9 cellular contexts compared by ENCODE assay signal in genomic region chr19:8366961-8367326, GRCh38. TPM values are rescaled to one million over a fixed set of nuclear protein-coding genes. Genes with fewer than 3 reads are reported as not detected.
A peak's percentile ranks its signal among the peaks of the same experiment; 100 is the strongest.
DNase-seq lines count a peak whose midpoint lies in the region; ATAC-seq and TF ChIP-seq lines count a peak whose summit lies in the region.
"Had no signal": no experiment of that assay in that cellular context is flagged by ENCODE, and none has a peak within 500 bp of the region (broad histone marks: within the 10 kb centered on the region; RNA-seq: fewer than 3 reads in every experiment).

No MANE protein-coding gene starts in this region.

- peaks cover 2% of the 10 kb centered on the region for H3K79me2 ChIP-seq in parathyroid adenoma

- H3K4me1 ChIP-seq in BLaER1 (peaks cover 46% of the 10 kb centered on the region), parathyroid adenoma (peaks cover 15% of the 10 kb centered on the region), left lung (peaks cover 29 to 60% of the 10 kb centered on the region in 2 donors)

- H3K4me3 ChIP-seq in BLaER1 (no peak overlapping the region), fibroblast of villous mesenchyme (ENCODE audit: low read depth, low read length) (peak overlapping the region; percentile 48), parathyroid adenoma (ENCODE audit: low read depth, low read length) (no peak overlapping the region), left lung (no peak overlapping the region)

- no peak for TF ChIP-seq CTCF in fibroblast of villous mesenchyme (IDR thresholded peaks at IDR 0.05; ENCODE audit: insufficient read depth, low read depth, low read length)
- no peak for TF ChIP-seq CTCF in parathyroid adenoma (IDR thresholded peaks at IDR 0.05)
- TF ChIP-seq CTCF in left lung (IDR thresholded peaks at IDR 0.05): no peak

- DNase-seq in fibroblast of villous mesenchyme (ENCODE audit: low read depth) (peak; percentile 91), left lung (no peak)
- DNase-seq: activated naive CD8-positive, alpha-beta T cell treated with anti-CD3 and anti-CD28 coated beads, Interleukin-2, amount 50 U/mL, for 24 hours had no signal

- peaks cover 30% of the 10 kb centered on the region for H4K20me1 ChIP-seq in BLaER1

- H3K4me2 ChIP-seq in BLaER1: peak overlapping the region; percentile 72
- H3K4me2 ChIP-seq in parathyroid adenoma (ENCODE audit: low read length): peak overlapping the region; percentile 34

- peak overlapping the region; percentile 34 for H2AFZ ChIP-seq in parathyroid adenoma

- peaks cover 73% of the 10 kb centered on the region for H3K36me3 Mint-ChIP-seq in activated T-helper 17 cell treated with anti-CD3 and anti-CD28 coated beads, Interleukin-2, amount 50 U/mL, for 72 hours (ENCODE audit: low read depth)

- no peak overlapping the region for H3K27ac Mint-ChIP-seq in activated T-helper 17 cell treated with anti-CD3 and anti-CD28 coated beads, Interleukin-2, amount 50 U/mL, for 72 hours
- H3K27ac Mint-ChIP-seq: activated naive CD8-positive, alpha-beta T cell treated with anti-CD3 and anti-CD28 coated beads, Interleukin-2, amount 50 U/mL, for 24 hours had no signal

- H3K27me3 ChIP-seq in BLaER1 (peaks cover 62% of the 10 kb centered on the region), parathyroid adenoma (ENCODE audit: control insufficient read depth, insufficient read depth, low read length) (no peaks in the 10 kb centered on the region), left lung (peaks cover 0 to 58% of the 10 kb centered on the region in 2 donors)

- intact Hi-C loops in left lung (cut with DNase I): no loop called here

- peaks cover 15% of the 10 kb centered on the region for H3K4me1 Mint-ChIP-seq in activated T-helper 17 cell treated with anti-CD3 and anti-CD28 coated beads, Interleukin-2, amount 50 U/mL, for 72 hours

- H3K9ac ChIP-seq in BLaER1: no peak overlapping the region
- no peak overlapping the region for H3K9ac ChIP-seq in parathyroid adenoma

- H3K4me3 Mint-ChIP-seq in activated T-helper 17 cell treated with anti-CD3 and anti-CD28 coated beads, Interleukin-2, amount 50 U/mL, for 72 hours: peak overlapping the region; percentile 96
- H3K4me3 Mint-ChIP-seq: activated naive CD8-positive, alpha-beta T cell treated with anti-CD3 and anti-CD28 coated beads, Interleukin-2, amount 50 U/mL, for 24 hours had no signal

- H3K9me3 ChIP-seq in BLaER1 (no peaks in the 10 kb centered on the region), parathyroid adenoma (ENCODE audit: control insufficient read depth, low read length) (no peaks in the 10 kb centered on the region), left lung (no peaks in the 10 kb centered on the region)

- H3K36me3 ChIP-seq in BLaER1 (peaks cover 9% of the 10 kb centered on the region; the same call in 1 of the 2 replicates), parathyroid adenoma (ENCODE audit: control insufficient read depth, insufficient read depth, low read length) (no peaks in the 10 kb centered on the region), left lung (peaks cover 0 to 5% of the 10 kb centered on the region in 2 donors)

- H3K27ac ChIP-seq in BLaER1 (no peak overlapping the region), parathyroid adenoma (peak overlapping the region; percentile 58), left lung (peak overlapping the region in 1 of 2 donors; percentile 41)

- peaks cover 14% of the 10 kb centered on the region for H3K27me3 Mint-ChIP-seq in activated T-helper 17 cell treated with anti-CD3 and anti-CD28 coated beads, Interleukin-2, amount 50 U/mL, for 72 hours

- no peaks in the 10 kb centered on the region for H3K9me3 Mint-ChIP-seq in activated T-helper 17 cell treated with anti-CD3 and anti-CD28 coated beads, Interleukin-2, amount 50 U/mL, for 72 hours
- H3K9me3 Mint-ChIP-seq: activated naive CD8-positive, alpha-beta T cell treated with anti-CD3 and anti-CD28 coated beads, Interleukin-2, amount 50 U/mL, for 24 hours had no signal

- no peak for ATAC-seq in activated T-helper 17 cell treated with anti-CD3 and anti-CD28 coated beads, Interleukin-2, amount 50 U/mL, for 72 hours (replicated peaks)
- no peak for ATAC-seq in left lung
- ATAC-seq in GM21723 (IDR thresholded peaks at IDR 0.05; ENCODE audit: unreplicated experiment): no peak
- no peak for ATAC-seq in HG02678 (IDR thresholded peaks at IDR 0.05; ENCODE audit: unreplicated experiment)
- ATAC-seq in GM19452 (IDR thresholded peaks at IDR 0.05; ENCODE audit: unreplicated experiment): no peak
- ATAC-seq: activated naive CD8-positive, alpha-beta T cell treated with anti-CD3 and anti-CD28 coated beads, Interleukin-2, amount 50 U/mL, for 24 hours had no signal

RNA-seq across cellular contexts. Expression of gene ANGPTL4, which starts 3.0 kb away (rescaled TPM):
- 100 to 1,000 TPM in 1 of 2 donors, 1 to 10 TPM in 1; 4.8 to 120 TPM for total RNA-seq in activated T-helper 17 cell treated with anti-CD3 and anti-CD28 coated beads, Interleukin-2, amount 50 U/mL, for 72 hours
- total RNA-seq in fibroblast of villous mesenchyme (0.64 and 1.3 TPM in 2 replicates), left lung (10 to 100 TPM in 1 of 2 donors, 1 to 10 TPM in 1; 2.5 to 24.8 TPM)

RNA-seq across cellular contexts. Expression of gene RAB11B, which starts 23.2 kb away (rescaled TPM):
- total RNA-seq in activated T-helper 17 cell treated with anti-CD3 and anti-CD28 coated beads, Interleukin-2, amount 50 U/mL, for 72 hours: 10 to 100 TPM; 79.0 to 81.1 TPM
- 27.6 and 27.7 TPM in 2 replicates for total RNA-seq in fibroblast of villous mesenchyme
- 100 to 1,000 TPM in 1 of 2 donors, 10 to 100 TPM in 1; 91.6 to 116 TPM for total RNA-seq in left lung

RNA-seq across cellular contexts. Expression of gene KANK3, which starts 23.9 kb away (rescaled TPM):
- 1 to 10 TPM; 1.4 to 6.3 TPM for total RNA-seq in activated T-helper 17 cell treated with anti-CD3 and anti-CD28 coated beads, Interleukin-2, amount 50 U/mL, for 72 hours
- total RNA-seq in fibroblast of villous mesenchyme (under 0.01 and 0.64 TPM in 2 replicates), left lung (10 to 100 TPM; 14.4 to 29.0 TPM)

RNA-seq across cellular contexts. Expression of gene RPS28, which starts 45.6 kb away (rescaled TPM):
- 1,000 to 10,000 TPM; 2,364 to 2,621 TPM for total RNA-seq in activated T-helper 17 cell treated with anti-CD3 and anti-CD28 coated beads, Interleukin-2, amount 50 U/mL, for 72 hours
- total RNA-seq in fibroblast of villous mesenchyme (86.4 and 117 TPM in 2 replicates), left lung (1,000 to 10,000 TPM; 1,595 to 1,630 TPM)

RNA-seq across cellular contexts. Expression of gene NDUFA7, which starts 45.8 kb away (rescaled TPM):
- 10 to 100 TPM; 42.6 to 51.3 TPM for total RNA-seq in activated T-helper 17 cell treated with anti-CD3 and anti-CD28 coated beads, Interleukin-2, amount 50 U/mL, for 72 hours
- 9.1 and 18.4 TPM in 2 replicates for total RNA-seq in fibroblast of villous mesenchyme
- total RNA-seq in left lung: 10 to 100 TPM; 38.7 to 40.8 TPM
